9 cellular contexts compared by ENCODE assay signal in the genomic region with DNA sequence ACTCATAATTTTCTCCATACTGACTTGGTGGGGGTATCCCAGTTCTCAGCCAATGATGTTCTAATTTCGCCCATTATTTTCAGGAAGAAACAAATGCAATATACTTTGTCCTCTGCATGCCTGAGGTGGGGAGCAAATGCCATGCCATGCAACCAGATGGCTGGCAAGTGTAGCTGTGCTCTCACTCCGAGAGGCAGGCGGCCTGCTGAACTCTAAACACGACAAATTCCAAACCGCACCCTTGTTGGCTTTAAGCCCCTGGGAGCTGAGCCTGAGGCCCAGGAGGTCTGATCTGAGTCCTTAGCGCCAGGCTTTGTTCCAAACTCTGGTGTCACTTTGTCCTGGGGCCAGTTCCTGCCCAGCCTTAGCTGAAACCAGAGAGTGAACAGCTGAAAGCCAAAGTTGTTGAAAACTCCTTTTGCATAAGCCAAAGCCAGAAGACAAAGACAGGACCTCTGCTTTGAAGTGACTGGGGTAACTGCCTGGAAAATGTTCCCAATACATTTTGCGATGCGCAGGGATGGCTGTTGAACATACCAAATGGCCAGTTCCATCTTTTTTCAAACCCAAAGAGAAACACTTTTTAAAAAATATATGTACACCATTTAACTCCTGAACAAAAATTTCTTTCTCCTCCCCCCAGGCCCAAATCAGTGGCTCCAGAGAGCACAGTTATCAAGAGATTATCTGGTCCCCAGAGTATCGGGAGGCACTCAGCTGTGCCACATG. TPM values are rescaled to one million over a fixed set of nuclear protein-coding genes. Genes with fewer than 3 reads are reported as not detected.
A peak's percentile ranks its signal among the peaks of the same experiment; 100 is the strongest.
DNase-seq lines count a peak whose midpoint lies in the region; ATAC-seq, FAIRE-seq and TF ChIP-seq lines count a peak whose summit lies in the region.
"Had no signal": no experiment of that assay in that cellular context is flagged by ENCODE, and none has a peak within 500 bp of the region (broad histone marks: within the 10 kb centered on the region; RNA-seq: fewer than 3 reads in every experiment).

No MANE protein-coding gene starts in this region.

- TF ChIP-seq CTCF in Calu3 (IDR thresholded peaks at IDR 0.05; ENCODE audit: unreplicated experiment): no peak
- TF ChIP-seq CTCF in foreskin fibroblast (IDR thresholded peaks at IDR 0.05; ENCODE audit: low read depth, low read length): no peak
- TF ChIP-seq CTCF in pancreas (IDR thresholded peaks at IDR 0.05): no peak

- peak overlapping the region; percentile 33 to 63 (median 48) for H3K27ac ChIP-seq in pancreas
- H3K27ac ChIP-seq in naive thymus-derived CD4-positive, alpha-beta T cell (ENCODE audit: low read depth, low read length): no peak overlapping the region

- H3K36me3 Mint-ChIP-seq in Calu3 (ENCODE audit: insufficient read depth, unreplicated experiment): peaks cover 21% of the 10 kb centered on the region
- peaks cover 9 to 87% (median 30%) of the 10 kb centered on the region in 5 donors for H3K36me3 Mint-ChIP-seq in naive thymus-derived CD4-positive, alpha-beta T cell

- ATAC-seq in pancreas (peak; percentile 54 to 82 (median 77)), GM19035 (IDR thresholded peaks at IDR 0.05; ENCODE audit: unreplicated experiment) (no peak), GM19351 (IDR thresholded peaks at IDR 0.05; ENCODE audit: unreplicated experiment) (no peak)
- no peak for ATAC-seq in naive thymus-derived CD4-positive, alpha-beta T cell

- BruUV-seq in Calu3 (replicated peaks; lab: Mats Ljungman, UMichigan): no TSS peak

- CTCF ChIA-PET in Calu3 (lab: Charles Lee): interaction anchor here (0.5 kb wide), 1 partner anchor 12 kb away, joined by 7 read pairs; no protein-coding TSS in a partner anchor
- CTCF ChIA-PET in naive thymus-derived CD4-positive, alpha-beta T cell (lab: Charles Lee): no interaction called here

- H3K9me3 Mint-ChIP-seq in Calu3 (ENCODE audit: low read depth, unreplicated experiment): no peaks in the 10 kb centered on the region
- H3K9me3 Mint-ChIP-seq in naive thymus-derived CD4-positive, alpha-beta T cell: no peaks in the 10 kb centered on the region

- H3K27me3 Mint-ChIP-seq in Calu3 (ENCODE audit: unreplicated experiment): no peaks in the 10 kb centered on the region
- H3K27me3 Mint-ChIP-seq in naive thymus-derived CD4-positive, alpha-beta T cell: no peaks in the 10 kb centered on the region

- H3K36me3 ChIP-seq in pancreas: peaks cover 0 to 10% (median 0%) of the 10 kb centered on the region in 3 donors
- peaks cover 0 to 55% (median 14%) of the 10 kb centered on the region in 3 experiments for H3K36me3 ChIP-seq in naive thymus-derived CD4-positive, alpha-beta T cell (ENCODE audit: control insufficient read depth in 2 of 3, insufficient read depth in 3 of 3, low read length in 3 of 3)

- intact Hi-C loops in Calu3 (cut with micrococcal nuclease; ENCODE audit: unreplicated experiment): no loop called here
- intact Hi-C loops in pancreas (cut with DNase I): no loop called here
- intact Hi-C loops in naive thymus-derived CD4-positive, alpha-beta T cell (cut with micrococcal nuclease): no loop called here

- POLR2A ChIA-PET in naive thymus-derived CD4-positive, alpha-beta T cell (lab: Charles Lee): no interaction called here

- peak overlapping the region in 1 of 2 donors; percentile 17 for H3K4me3 ChIP-seq in foreskin fibroblast (ENCODE audit: low read depth in 1 of 2, low read length in 2 of 2)
- H3K4me3 ChIP-seq in pancreas: no peak overlapping the region
- no peak overlapping the region for H3K4me3 ChIP-seq in naive thymus-derived CD4-positive, alpha-beta T cell (ENCODE audit: low read length)

- no peak overlapping the region for H3K27ac Mint-ChIP-seq in Calu3 (ENCODE audit: unreplicated experiment)
- no peak overlapping the region for H3K27ac Mint-ChIP-seq in naive thymus-derived CD4-positive, alpha-beta T cell

- H3K9me3 ChIP-seq in pancreas: no peaks in the 10 kb centered on the region
- H3K9me3 ChIP-seq in naive thymus-derived CD4-positive, alpha-beta T cell (ENCODE audit: control insufficient read depth in 2 of 3, low read length in 3 of 3): no peaks in the 10 kb centered on the region

- H3K4me1 ChIP-seq in pancreas: peaks cover 0 to 24% (median 16%) of the 10 kb centered on the region in 3 donors
- no peaks in the 10 kb centered on the region for H3K4me1 ChIP-seq in naive thymus-derived CD4-positive, alpha-beta T cell (ENCODE audit: control insufficient read depth in 2 of 2, insufficient read depth in 2 of 2, low read length in 2 of 2)

- FAIRE-seq in pancreas (lab: Jason Lieb, UNC): no peak

- peaks cover 44% of the 10 kb centered on the region for H3K4me1 Mint-ChIP-seq in Calu3 (ENCODE audit: low read depth, unreplicated experiment)
- peaks cover 0 to 30% (median 16%) of the 10 kb centered on the region in 7 donors for H3K4me1 Mint-ChIP-seq in naive thymus-derived CD4-positive, alpha-beta T cell

- DNase-seq in Calu3 (peak; percentile 37), NCI-H82 treated with DMSO at 0.1 percent for 48 hours (lab: John Stamatoyannopoulos, UW; ENCODE audit: unreplicated experiment) (peak; percentile 82), foreskin fibroblast (peak; percentile 14 to 67), pancreas (peak in 5 of 6 donors; percentile 25 to 75 (median 74)), NCI-H1048 (lab: John Stamatoyannopoulos, UW) (no peak)
- no peak for DNase-seq in naive thymus-derived CD4-positive, alpha-beta T cell
- DNase-seq: NCI-H187 treated with DMSO at 0.1 percent for 48 hours had no signal

- no peak overlapping the region for H3K4me3 Mint-ChIP-seq in Calu3 (ENCODE audit: low read depth, unreplicated experiment)
- no peak overlapping the region for H3K4me3 Mint-ChIP-seq in naive thymus-derived CD4-positive, alpha-beta T cell

- no peaks in the 10 kb centered on the region for H3K27me3 ChIP-seq in pancreas
- no peaks in the 10 kb centered on the region for H3K27me3 ChIP-seq in naive thymus-derived CD4-positive, alpha-beta T cell (ENCODE audit: control insufficient read depth in 2 of 2, insufficient read depth in 2 of 2, low read length in 2 of 2)

- WGBS in pancreas, 2 donors: 67 to 68% methylated on average over 9 of the region's 9 CpGs

RNA-seq across cellular contexts. Expression of a gene that starts 46.2 kb away (rescaled TPM):
- total RNA-seq in Calu3 (2022) (54.0 and 57.0 TPM in 2 replicates), pancreas (10 to 100 TPM; 10.2 to 18.0 (median 11.2) TPM)
- polyA plus RNA-seq in pancreas: 10 to 100 TPM; 10.1 to 15.3 TPM
- 10 to 100 TPM; 15.9 to 29.8 (median 25.3) TPM for total RNA-seq in naive thymus-derived CD4-positive, alpha-beta T cell
- polyA plus RNA-seq in naive thymus-derived CD4-positive, alpha-beta T cell: 10 to 100 TPM; 15.0 to 25.0 TPM

RNA-seq across cellular contexts. Expression of a gene that starts 46.5 kb away (rescaled TPM):
- total RNA-seq in Calu3 (2022): 53.5 and 61.8 TPM in 2 replicates
- 10 to 100 TPM in 5 of 6 donors, 1 to 10 TPM in 1; 9.2 to 19.7 (median 12.8) TPM for total RNA-seq in pancreas
- polyA plus RNA-seq in pancreas: 1 to 10 TPM; 6.0 to 9.3 TPM
- 10 to 100 TPM; 43.5 to 49.1 (median 45.5) TPM for total RNA-seq in naive thymus-derived CD4-positive, alpha-beta T cell
- 1 to 10 TPM; 3.4 to 9.4 TPM for polyA plus RNA-seq in naive thymus-derived CD4-positive, alpha-beta T cell

Comparison
In these comparisons a context has a peak if more than half of its experiments do, and no peak if none do; other contexts are left out.
1. DNase-seq: peak in Calu3 (single experiment), NCI-H82 treated with DMSO at 0.1 percent for 48 hours (single experiment), foreskin fibroblast (2 of 2) and pancreas (5 of 6); none in naive thymus-derived CD4-positive, alpha-beta T cell (0 of 9) and NCI-H1048 (single experiment).
2. ATAC-seq: peak in pancreas (4 of 4); none in naive thymus-derived CD4-positive, alpha-beta T cell (single experiment), GM19035 (single experiment) and GM19351 (single experiment).